1 cellular context compared by ENCODE assay signal in the genomic region with DNA sequence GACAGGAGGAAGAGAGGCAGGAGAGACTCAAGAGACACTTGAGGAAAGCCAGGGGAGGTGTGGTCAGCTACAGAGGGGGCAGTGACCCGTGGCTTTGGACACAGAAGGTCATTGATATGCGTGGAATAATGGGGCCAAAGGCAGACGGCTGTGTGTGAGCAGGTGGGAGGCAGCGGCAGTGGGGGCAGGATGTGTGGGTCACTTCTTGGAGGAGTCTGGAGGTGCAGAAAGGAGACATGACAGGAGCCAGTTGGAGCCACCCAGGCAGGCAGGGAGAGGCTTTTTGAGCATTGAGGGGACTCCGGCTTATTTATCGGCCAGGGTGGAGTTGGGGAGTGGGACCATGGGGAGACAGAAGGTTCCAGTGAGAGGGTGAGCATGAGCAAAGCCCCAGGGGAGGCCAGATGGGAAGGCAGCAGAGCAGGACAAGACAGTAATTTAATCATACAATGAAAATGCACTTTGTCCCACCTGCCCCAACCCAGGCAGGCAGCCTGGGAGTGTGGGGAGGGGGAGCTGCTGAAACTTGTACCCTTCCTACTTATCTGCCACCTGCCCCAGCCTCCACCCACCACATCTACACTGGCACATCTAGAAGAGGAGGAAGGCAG.
TF ChIP-seq lines count a peak whose summit lies in the region.

No MANE protein-coding gene starts in this region.

TF ChIP-seq in H1, 55 proteins besides CTCF, POLR2A, EP300 and RAD21:
- TF ChIP-seq FOSL1 (IDR thresholded peaks at IDR 0.05; ENCODE audit: insufficient read depth, low read depth, low read length) (no peak), EZH2 (IDR thresholded peaks at IDR 0.05; ENCODE audit: low read depth, low read length, severe bottlenecking) (no peak), SIX5 (IDR thresholded peaks at IDR 0.05; ENCODE audit: low read depth, low read length) (no peak), JUN (IDR thresholded peaks at IDR 0.05; ENCODE audit: low read depth, low read length) (no peak), TAF7 (optimal IDR thresholded peaks at IDR 0.05; ENCODE audit: borderline replicate concordance, low read depth, low read length) (no peak), CHD1 (IDR thresholded peaks at IDR 0.05; ENCODE audit: low read depth, low read length) (no peak), NRF1 (IDR thresholded peaks at IDR 0.05; ENCODE audit: low read depth, low read length) (no peak), SIRT6 (IDR thresholded peaks at IDR 0.05; ENCODE audit: low read length) (no peak), JUND (IDR thresholded peaks at IDR 0.05; ENCODE audit: low read length) (no peak)
TF ChIP-seq in H1: peak in this region for 0.
